21 cellular contexts compared by ENCODE assay signal in the genomic region with DNA sequence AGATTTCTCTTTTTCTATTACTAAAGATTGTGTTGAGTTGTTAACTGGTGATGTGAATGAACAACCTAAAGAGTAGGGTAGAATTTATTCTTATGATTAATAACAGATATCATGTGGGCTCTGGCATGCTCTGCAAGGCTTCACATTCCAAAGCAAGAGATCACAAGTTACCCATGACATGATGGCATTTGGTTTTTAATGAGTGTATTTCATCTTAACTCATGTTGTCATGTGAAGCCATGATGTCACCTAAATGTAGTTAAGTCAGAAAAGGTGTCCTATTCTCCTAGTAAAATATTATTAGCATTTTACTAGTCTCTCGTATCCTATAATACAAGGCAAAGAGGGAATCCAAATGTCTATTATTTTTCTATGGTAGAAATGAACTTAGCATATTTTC.
A peak's percentile ranks its signal among the peaks of the same experiment; 100 is the strongest.
DNase-seq lines count a peak whose midpoint lies in the region; ATAC-seq and TF ChIP-seq lines count a peak whose summit lies in the region.
"Had no signal": no experiment of that assay in that cellular context is flagged by ENCODE, and none has a peak within 500 bp of the region (broad histone marks: within the 10 kb centered on the region; RNA-seq: fewer than 3 reads in every experiment).

No MANE protein-coding gene starts in this region.

- no peaks in the 10 kb centered on the region for H3K36me3 ChIP-seq in GM23248 (ENCODE audit: low read depth)
- H3K36me3 ChIP-seq in smooth muscle cell (ENCODE audit: low read depth), result no peaks in the 10 kb centered on the region
- H3K36me3 ChIP-seq in tibial artery, result no peaks in the 10 kb centered on the region
- H3K36me3 ChIP-seq: BLaER1 had no signal

- H3K4me1 ChIP-seq in GM23248 (ENCODE audit: insufficient read depth) (no peaks in the 10 kb centered on the region), smooth muscle cell (ENCODE audit: low read depth) (peaks cover 12% of the 10 kb centered on the region), tibial artery (peaks cover 0 to 18% (median 2%) of the 10 kb centered on the region in 4 donors)
- H3K4me1 ChIP-seq: BLaER1 had no signal

- H3K79me2 ChIP-seq in GM23248 (ENCODE audit: insufficient read depth) (no peaks in the 10 kb centered on the region), smooth muscle cell (ENCODE audit: low read depth) (no peaks in the 10 kb centered on the region)

- intact Hi-C loops in tibial artery (cut with DNase I; ENCODE audit: low total_unique reads), result no loop called here

- TF ChIP-seq CTCF in smooth muscle cell (IDR thresholded peaks at IDR 0.05; ENCODE audit: borderline replicate concordance, insufficient read depth, poor library complexity, severe bottlenecking), result no peak
- no peak for TF ChIP-seq CTCF in tibial artery (IDR thresholded peaks at IDR 0.05)

- DNase-seq in GM23248, result peak; percentile 27
- peak; percentile 10 for DNase-seq in amniotic epithelial cell (ENCODE audit: low read depth)
- DNase-seq in fibroblast of peridontal ligament (ENCODE audit: extremely low read depth), result peak; percentile 49
- DNase-seq in smooth muscle cell (lab: John Stamatoyannopoulos, UW; ENCODE audit: unreplicated experiment), result no peak
- no peak for DNase-seq in tibial artery
- DNase-seq in D341Med (ENCODE audit: low spot score), result no peak
- DNase-seq: CD4-positive, alpha-beta T cell; COR-L47; DMS 273 treated with DMSO at 0.1 percent for 48 hours; DMS79 treated with DMSO at 0.1 percent for 48 hours; Karpas-422; NCI-H1694; NCI-H2081; NCI-H2171; NCI-H446; NCI-H526 treated with DMSO at 0.1 percent for 48 hours had no signal

- H3K9me3 ChIP-seq in GM23248 (ENCODE audit: low read depth), result no peaks in the 10 kb centered on the region
- H3K9me3 ChIP-seq in smooth muscle cell (replicated peaks; ENCODE audit: low read depth), result no peaks in the 10 kb centered on the region
- H3K9me3 ChIP-seq in tibial artery, result no peaks in the 10 kb centered on the region
- H3K9me3 ChIP-seq: A549, BLaER1 had no signal

- in situ Hi-C loops in GM23248 (cut with MboI), result no loop called here

- H4K20me1 ChIP-seq in GM23248 (ENCODE audit: insufficient read depth) (no peaks in the 10 kb centered on the region), smooth muscle cell (ENCODE audit: low read depth) (no peaks in the 10 kb centered on the region)
- H4K20me1 ChIP-seq: BLaER1 had no signal

- no peaks in the 10 kb centered on the region for H3K27me3 ChIP-seq in GM23248 (replicated peaks; ENCODE audit: insufficient read depth)
- H3K27me3 ChIP-seq in smooth muscle cell (ENCODE audit: low read depth), result no peaks in the 10 kb centered on the region
- H3K27me3 ChIP-seq in tibial artery, result no peaks in the 10 kb centered on the region
- H3K27me3 ChIP-seq: BLaER1 had no signal

- no peaks in the 10 kb centered on the region for H3K9me2 ChIP-seq in GM23248 (ENCODE audit: insufficient read depth)

- H3F3A ChIP-seq in GM23248 (ENCODE audit: insufficient read depth) (no peaks in the 10 kb centered on the region), smooth muscle cell (ENCODE audit: low read depth) (no peaks in the 10 kb centered on the region)

- H3K27ac ChIP-seq in GM23248 (no peak overlapping the region), smooth muscle cell (ENCODE audit: low read depth) (no peak overlapping the region), tibial artery (no peak overlapping the region)
- H3K27ac ChIP-seq: A549, BLaER1, SK-N-MC had no signal

- 91 to 96% methylated on average over 1 of the region's 1 CpG for WGBS in GM23248 (ENCODE audit: low coverage in 1 of 2, low lambda C conversion rate in 2 of 2, missing lambda C conversion rate in 2 of 2), 2 experiments
- 87% methylated on average over 1 of the region's 1 CpG for WGBS in smooth muscle cell (ENCODE audit: low lambda C conversion rate)

- H3K4me3 ChIP-seq in GM23248, result no peak overlapping the region
- H3K4me3 ChIP-seq in smooth muscle cell, result no peak overlapping the region
- no peak overlapping the region for H3K4me3 ChIP-seq in tibial artery
- H3K4me3 ChIP-seq: A549, BLaER1, SK-N-MC had no signal

- no peak overlapping the region for H3K4me2 ChIP-seq in GM23248 (ENCODE audit: unreplicated experiment)
- H3K4me2 ChIP-seq in smooth muscle cell, result peak overlapping the region; percentile 40
- H3K4me2 ChIP-seq: A549, BLaER1 had no signal

- no peak for ATAC-seq in HG02884 (IDR thresholded peaks at IDR 0.05; ENCODE audit: unreplicated experiment)
- ATAC-seq: A549, HCT116 had no signal

- H2AFZ ChIP-seq in GM23248 (no peak overlapping the region), smooth muscle cell (ENCODE audit: low read depth) (no peak overlapping the region)

- no peak overlapping the region for H3K9ac ChIP-seq in GM23248
- H3K9ac ChIP-seq in smooth muscle cell (ENCODE audit: low read depth), result no peak overlapping the region
- H3K9ac ChIP-seq: BLaER1 had no signal

Comparison
In these comparisons a context has a peak if more than half of its experiments do, and no peak if none do; other contexts are left out.
1. DNase-seq: peak in GM23248 (single experiment), amniotic epithelial cell (single experiment) and fibroblast of peridontal ligament (single experiment); none in smooth muscle cell (single experiment), tibial artery (0 of 2) and D341Med (single experiment).